9 cellular contexts compared by ENCODE assay signal in genomic region chr12:6929806-6930452, GRCh38. TPM values are rescaled to one million over a fixed set of nuclear protein-coding genes. Genes with fewer than 3 reads are reported as not detected.
A peak's percentile ranks its signal among the peaks of the same experiment; 100 is the strongest.
DNase-seq lines count a peak whose midpoint lies in the region; ATAC-seq, FAIRE-seq and TF ChIP-seq lines count a peak whose summit lies in the region.
"Had no signal": no experiment of that assay in that cellular context is flagged by ENCODE, and none has a peak within 500 bp of the region (broad histone marks: within the 10 kb centered on the region; RNA-seq: fewer than 3 reads in every experiment).

No MANE protein-coding gene starts in this region.

- dilution Hi-C loops in endothelial cell of umbilical vein (cut with MboI; ENCODE audit: extremely low pct_ligation_motif_present, low sequenced_read_pairs): no loop called here

- H3K4me2 ChIP-seq in endothelial cell of umbilical vein (ENCODE audit: insufficient read depth, low read length): peak overlapping the region; percentile 87
- H3K4me2 ChIP-seq in osteoblast (ENCODE audit: insufficient read depth, low read length): peak overlapping the region; percentile 94

- H4K20me1 ChIP-seq in endothelial cell of umbilical vein (replicated peaks; ENCODE audit: control insufficient read depth, extremely low read depth, insufficient read depth, low read length): peaks cover 8% of the 10 kb centered on the region
- H4K20me1 ChIP-seq in osteoblast (ENCODE audit: insufficient read depth, low read length): peaks cover 44% of the 10 kb centered on the region

- peaks cover 63% of the 10 kb centered on the region for H3K79me2 ChIP-seq in endothelial cell of umbilical vein (ENCODE audit: control insufficient read depth, insufficient read depth, low read length)
- H3K79me2 ChIP-seq in osteoblast (ENCODE audit: insufficient read depth, low read length): peaks cover 69% of the 10 kb centered on the region

- H3K27ac ChIP-seq in C4-2B (peak overlapping the region; percentile 95), Panc1 (ENCODE audit: low read length) (peak overlapping the region; percentile 95), endothelial cell of umbilical vein (ENCODE audit: insufficient read depth, low read depth, low read length) (no peak overlapping the region), osteoblast (ENCODE audit: low read depth, low read length) (no peak overlapping the region)

- H2AFZ ChIP-seq in endothelial cell of umbilical vein (ENCODE audit: low read depth, low read length) (no peak overlapping the region), osteoblast (ENCODE audit: low read length) (no peak overlapping the region)

- TF ChIP-seq CTCF in C4-2B (conservative IDR thresholded peaks at IDR 0.05): no peak
- no peak for TF ChIP-seq CTCF in Panc1 (IDR thresholded peaks at IDR 0.05)
- no peak for TF ChIP-seq CTCF in endothelial cell of umbilical vein (IDR thresholded peaks at IDR 0.05; ENCODE audit: extremely low read depth in 1 of 2, insufficient read depth in 1 of 2, low read depth in 1 of 2, low read length in 2 of 2)
- TF ChIP-seq CTCF in osteoblast (IDR thresholded peaks at IDR 0.05; ENCODE audit: extremely low read depth, low read depth, low read length): no peak

- peaks cover 3% of the 10 kb centered on the region for H3K36me3 ChIP-seq in Panc1 (ENCODE audit: control insufficient read depth, insufficient read depth, low read length)
- H3K36me3 ChIP-seq in endothelial cell of umbilical vein (ENCODE audit: control insufficient read depth in 2 of 2, extremely low read depth in 1 of 2, insufficient read depth in 2 of 2, low read length in 2 of 2): peaks cover 2 to 3% of the 10 kb centered on the region in 2 experiments
- peaks cover 16% of the 10 kb centered on the region for H3K36me3 ChIP-seq in osteoblast (ENCODE audit: insufficient read depth, low read length)

- no peak for ATAC-seq in Panc1

- in situ Hi-C loops in Panc1 (cut with HindIII; ENCODE audit: low pct_unique_long_range_greater_than_20kb, low sequenced_read_pairs): no loop called here

- no peaks in the 10 kb centered on the region for H3K9me3 ChIP-seq in Panc1 (ENCODE audit: control insufficient read depth, insufficient read depth, low read depth, low read length)
- H3K9me3 ChIP-seq in endothelial cell of umbilical vein (replicated peaks; ENCODE audit: control insufficient read depth, insufficient read depth, low read length): no peaks in the 10 kb centered on the region
- no peaks in the 10 kb centered on the region for H3K9me3 ChIP-seq in osteoblast (ENCODE audit: low read depth, low read length)

- no peaks in the 10 kb centered on the region for H3K27me3 ChIP-seq in Panc1 (ENCODE audit: control insufficient read depth, insufficient read depth, low read length)
- no peaks in the 10 kb centered on the region for H3K27me3 ChIP-seq in endothelial cell of umbilical vein (ENCODE audit: control insufficient read depth in 2 of 2, insufficient read depth in 2 of 2, low read length in 2 of 2)
- H3K27me3 ChIP-seq in osteoblast (ENCODE audit: insufficient read depth, low read length): no peaks in the 10 kb centered on the region

- POLR2A ChIA-PET in Panc1 (lab: Charles Lee) (interaction anchor here (0.5 kb wide), 1 partner anchor 59 kb away, joined by 3 read pairs; no protein-coding TSS in a partner anchor), endothelial cell of umbilical vein (lab: Charles Lee) (interaction anchor here (1.2 kb wide), 1 partner anchor 8 kb away, joined by 4 read pairs; no protein-coding TSS in a partner anchor)

- no peak for FAIRE-seq in endothelial cell of umbilical vein (lab: Jason Lieb, UNC)
- FAIRE-seq: TTC549 had no signal

- intact Hi-C loops in Panc1 (cut with micrococcal nuclease; ENCODE audit: unreplicated experiment): no loop called here
- intact Hi-C loops in endothelial cell of umbilical vein (cut with micrococcal nuclease): no loop called here

- CTCF ChIA-PET in Panc1 (lab: Charles Lee) (interaction anchor here (0.6 kb wide), 1 partner anchor 59 kb away, joined by 4 read pairs; no protein-coding TSS in a partner anchor), endothelial cell of umbilical vein (lab: Charles Lee) (interaction anchor here (1.1 to 2.0 kb wide), 2 partner anchors 8 to 35 kb away, joined by 3 to 11 read pairs; no protein-coding TSS in a partner anchor)

- no TSS peak for BruUV-seq in Panc1 (replicated peaks; lab: Mats Ljungman, UMichigan)
- BruUV-seq in endothelial cell of umbilical vein (replicated peaks; lab: Mats Ljungman, UMichigan): no TSS peak

- peak overlapping the region; percentile 75 for H3K9ac ChIP-seq in endothelial cell of umbilical vein (replicated peaks; ENCODE audit: extremely low read depth, insufficient read depth, low read length)

- no peaks in the 10 kb centered on the region for H3K9me1 ChIP-seq in endothelial cell of umbilical vein (replicated peaks; ENCODE audit: control insufficient read depth, extremely low read depth, insufficient read depth, low read length)

- H3K4me1 ChIP-seq in Panc1 (ENCODE audit: control insufficient read depth, insufficient read depth, low read length) (peaks cover 47% of the 10 kb centered on the region), endothelial cell of umbilical vein (ENCODE audit: control insufficient read depth, extremely low read depth, insufficient read depth, low read length) (peaks cover 61% of the 10 kb centered on the region), osteoblast (ENCODE audit: insufficient read depth, low read length) (peaks cover 63% of the 10 kb centered on the region)

- H3K4me3 ChIP-seq in Panc1 (ENCODE audit: low read depth in 2 of 2, low read length in 2 of 2) (peak overlapping the region; percentile 73 to 83), endothelial cell of umbilical vein (replicated peaks in 1 of 3; ENCODE audit: insufficient read depth in 1 of 3, low read depth in 1 of 3, low read length in 3 of 3) (peak overlapping the region in 2 of 3 experiments; percentile 88 to 90), osteoblast (ENCODE audit: insufficient read depth, low read length) (peak overlapping the region; percentile 89)

- no peak for DNase-seq in Panc1 (ENCODE audit: low read depth, low spot score)
- DNase-seq in endothelial cell of umbilical vein (ENCODE audit: low read depth, low spot score): no peak
- peak; percentile 79 for DNase-seq in osteoblast (ENCODE audit: insufficient read length, low spot score, missing footprints)
- no peak for DNase-seq in amygdala (lab: John Stamatoyannopoulos, UW)
- no peak for DNase-seq in SKM-1 (lab: John Stamatoyannopoulos, UW; ENCODE audit: unreplicated experiment)
- no peak for DNase-seq in SHP77 treated with DMSO at 0.1 percent for 48 hours (lab: John Stamatoyannopoulos, UW)
- no peak for DNase-seq in activated CD8-positive, alpha-beta memory T cell treated with anti-CD3 and anti-CD28 coated beads, Interleukin-2, amount 50 U/mL, for 48 hours

- TF ChIP-seq POLR2A in endothelial cell of umbilical vein (IDR thresholded peaks at IDR 0.05; ENCODE audit: low read depth, low read length): no peak

RNA-seq across cellular contexts. Expression of gene ATN1, which starts 2.2 kb away (rescaled TPM):
- total RNA-seq in Panc1 (2021; ENCODE audit: unreplicated experiment) (82.3 TPM), endothelial cell of umbilical vein (117 and 122 TPM in 2 replicates), osteoblast (10.3 and 14.1 TPM in 2 replicates)
- polyA plus RNA-seq in Panc1 (2012; ENCODE audit: insufficient read length): 95.7 TPM
- polyA plus RNA-seq in endothelial cell of umbilical vein: 46.4 and 47.1 TPM in 2 replicates
- 31.7 and 35.8 TPM in 2 replicates for polyA plus RNA-seq in endothelial cell of umbilical vein (2011; cell fraction: cytosol; rRNA removed)
- polyA plus RNA-seq in endothelial cell of umbilical vein (2011; cell fraction: nucleus; rRNA removed): 134 and 156 TPM in 2 replicates
- 74.8 and 89.8 TPM in 2 replicates for polyA plus RNA-seq in endothelial cell of umbilical vein (2012)
- polyA minus RNA-seq in endothelial cell of umbilical vein: 24.5 and 37.5 TPM in 2 replicates
- polyA minus RNA-seq in endothelial cell of umbilical vein (2011; cell fraction: cytosol; rRNA and poly(A)+ RNA removed): 29.7 TPM
- polyA minus RNA-seq in endothelial cell of umbilical vein (2011; cell fraction: nucleus; rRNA and poly(A)+ RNA removed): 38.0 and 73.8 TPM in 2 replicates

RNA-seq across cellular contexts. Expression of gene RNU7-1, which starts 13.7 kb away (rescaled TPM):
- total RNA-seq in Panc1 (2021; ENCODE audit: unreplicated experiment) (not detected), endothelial cell of umbilical vein (not detected in 2 replicates), osteoblast (not detected in 2 replicates)
- not detected for polyA plus RNA-seq in Panc1 (2012; ENCODE audit: insufficient read length)
- not detected in 2 replicates for polyA plus RNA-seq in endothelial cell of umbilical vein
- not detected in 2 replicates for polyA plus RNA-seq in endothelial cell of umbilical vein (2011; cell fraction: cytosol; rRNA removed)
- not detected in 2 replicates for polyA plus RNA-seq in endothelial cell of umbilical vein (2011; cell fraction: nucleus; rRNA removed)
- not detected in 2 replicates for polyA plus RNA-seq in endothelial cell of umbilical vein (2012)
- not detected in 2 replicates for polyA minus RNA-seq in endothelial cell of umbilical vein
- polyA minus RNA-seq in endothelial cell of umbilical vein (2011; cell fraction: cytosol; rRNA and poly(A)+ RNA removed): not detected
- not detected in 2 replicates for polyA minus RNA-seq in endothelial cell of umbilical vein (2011; cell fraction: nucleus; rRNA and poly(A)+ RNA removed)

RNA-seq across cellular contexts. Expression of gene C12orf57, which starts 13.9 kb away (rescaled TPM):
- total RNA-seq in Panc1 (2021; ENCODE audit: unreplicated experiment) (126 TPM), endothelial cell of umbilical vein (153 and 167 TPM in 2 replicates), osteoblast (81.4 and 93.4 TPM in 2 replicates)
- 249 TPM for polyA plus RNA-seq in Panc1 (2012; ENCODE audit: insufficient read length)
- polyA plus RNA-seq in endothelial cell of umbilical vein: 729 and 802 TPM in 2 replicates
- 563 and 605 TPM in 2 replicates for polyA plus RNA-seq in endothelial cell of umbilical vein (2011; cell fraction: cytosol; rRNA removed)
- polyA plus RNA-seq in endothelial cell of umbilical vein (2011; cell fraction: nucleus; rRNA removed): 175 and 212 TPM in 2 replicates
- polyA plus RNA-seq in endothelial cell of umbilical vein (2012): 176 and 200 TPM in 2 replicates
- 79.2 and 103 TPM in 2 replicates for polyA minus RNA-seq in endothelial cell of umbilical vein
- polyA minus RNA-seq in endothelial cell of umbilical vein (2011; cell fraction: cytosol; rRNA and poly(A)+ RNA removed): 85.2 TPM
- 26.8 and 44.8 TPM in 2 replicates for polyA minus RNA-seq in endothelial cell of umbilical vein (2011; cell fraction: nucleus; rRNA and poly(A)+ RNA removed)

RNA-seq across cellular contexts. Expression of gene ENO2, which starts 15.5 kb away (rescaled TPM):
- total RNA-seq in Panc1 (2021; ENCODE audit: unreplicated experiment) (33.5 TPM), endothelial cell of umbilical vein (13.8 and 18.6 TPM in 2 replicates), osteoblast (8.5 and 13.4 TPM in 2 replicates)
- 70.3 TPM for polyA plus RNA-seq in Panc1 (2012; ENCODE audit: insufficient read length)
- 9.1 and 11.4 TPM in 2 replicates for polyA plus RNA-seq in endothelial cell of umbilical vein
- polyA plus RNA-seq in endothelial cell of umbilical vein (2011; cell fraction: cytosol; rRNA removed): 11.0 and 11.2 TPM in 2 replicates
- 35.7 and 41.5 TPM in 2 replicates for polyA plus RNA-seq in endothelial cell of umbilical vein (2011; cell fraction: nucleus; rRNA removed)
- 18.1 and 20.0 TPM in 2 replicates for polyA plus RNA-seq in endothelial cell of umbilical vein (2012)
- 10.4 and 13.6 TPM in 2 replicates for polyA minus RNA-seq in endothelial cell of umbilical vein
- 9.3 TPM for polyA minus RNA-seq in endothelial cell of umbilical vein (2011; cell fraction: cytosol; rRNA and poly(A)+ RNA removed)
- 4.6 TPM in 2 replicates for polyA minus RNA-seq in endothelial cell of umbilical vein (2011; cell fraction: nucleus; rRNA and poly(A)+ RNA removed)

RNA-seq across cellular contexts. Expression of gene PTPN6, which starts 21.2 kb away (rescaled TPM):
- total RNA-seq in Panc1 (2021; ENCODE audit: unreplicated experiment) (13.7 TPM), endothelial cell of umbilical vein (1.6 and 1.8 TPM in 2 replicates), osteoblast (0.29 and 0.36 TPM in 2 replicates)
- polyA plus RNA-seq in Panc1 (2012; ENCODE audit: insufficient read length): 26.1 TPM
- 0.25 and 0.38 TPM in 2 replicates for polyA plus RNA-seq in endothelial cell of umbilical vein
- polyA plus RNA-seq in endothelial cell of umbilical vein (2011; cell fraction: cytosol; rRNA removed): 0.18 and 0.41 TPM in 2 replicates
- 0.51 and 1.1 TPM in 2 replicates for polyA plus RNA-seq in endothelial cell of umbilical vein (2011; cell fraction: nucleus; rRNA removed)
- 0.29 and 0.55 TPM in 2 replicates for polyA plus RNA-seq in endothelial cell of umbilical vein (2012)
- polyA minus RNA-seq in endothelial cell of umbilical vein: 0.28 and 0.46 TPM in 2 replicates
- 9.4 TPM for polyA minus RNA-seq in endothelial cell of umbilical vein (2011; cell fraction: cytosol; rRNA and poly(A)+ RNA removed)
- polyA minus RNA-seq in endothelial cell of umbilical vein (2011; cell fraction: nucleus; rRNA and poly(A)+ RNA removed): 0.48 and 2.4 TPM in 2 replicates

Comparison
In these comparisons a context has a peak if more than half of its experiments do, and no peak if none do; other contexts are left out.
1. H3K27ac ChIP-seq: peak in C4-2B (single experiment) and Panc1 (single experiment); none in endothelial cell of umbilical vein (single experiment) and osteoblast (single experiment).
2. Peak in every context shown above with its lines, with median percentiles within 50 percentile points of each other: H3K4me3 ChIP-seq.